In the genomic region with DNA sequence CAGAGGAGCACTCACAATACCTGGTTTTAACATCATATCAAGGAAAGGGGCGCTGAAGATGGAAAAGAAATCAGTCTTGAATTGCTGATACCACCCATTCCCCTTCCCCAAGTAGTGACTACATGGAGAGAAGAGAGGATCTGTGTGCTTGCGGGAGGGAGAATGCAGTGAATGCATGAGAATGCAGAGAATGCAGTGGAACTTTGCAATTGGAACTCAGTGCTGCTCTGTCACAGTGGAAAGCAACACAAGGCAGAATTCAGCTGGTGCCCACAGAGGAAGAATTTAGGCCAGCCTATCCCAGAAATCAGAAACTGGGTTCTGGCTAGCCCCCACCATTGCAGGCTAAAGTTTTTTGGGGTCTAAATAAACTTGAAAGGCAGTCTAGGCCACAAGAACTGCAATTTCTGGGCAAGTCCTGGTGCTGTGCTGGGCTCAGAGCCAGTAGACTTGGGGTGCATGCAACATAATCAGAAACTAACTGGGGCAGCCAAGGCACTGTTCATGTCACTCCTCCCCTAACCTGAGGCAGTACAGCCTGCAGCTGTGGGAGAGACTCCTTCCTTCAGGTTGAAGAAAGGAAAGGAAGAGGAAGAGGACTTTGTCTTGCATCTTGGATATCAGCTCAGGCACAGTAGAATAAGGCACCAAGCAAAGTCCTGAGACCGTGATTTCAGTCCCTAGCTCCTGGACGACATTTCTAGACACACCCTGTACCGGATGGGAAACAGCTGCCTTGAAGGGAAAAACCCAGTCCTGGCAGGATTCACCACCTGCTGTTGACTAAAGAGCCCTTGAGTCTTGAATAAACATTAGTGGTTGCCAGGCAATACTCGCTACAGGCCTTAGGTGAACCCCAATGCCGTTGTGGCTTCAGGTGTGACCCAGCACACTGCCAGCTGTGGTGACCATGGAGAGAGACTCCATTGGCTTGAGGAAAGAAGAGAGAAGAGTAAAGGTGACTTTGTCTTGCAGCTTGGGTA, we compare ENCODE assay signal across 12 cellular contexts.
DNase-seq lines count a peak whose midpoint lies in the region; ATAC-seq and TF ChIP-seq lines count a peak whose summit lies in the region.
"Had no signal": no experiment of that assay in that cellular context is flagged by ENCODE, and none has a peak within 500 bp of the region (broad histone marks: within the 10 kb centered on the region; RNA-seq: fewer than 3 reads in every experiment).

No MANE protein-coding gene starts in this region.

- H3K4me3 ChIP-seq in heart left ventricle: no peak overlapping the region
- H3K4me3 ChIP-seq in upper lobe of left lung: no peak overlapping the region

- H3K4me1 ChIP-seq in heart left ventricle: peaks cover 0 to 6% (median 0%) of the 10 kb centered on the region in 12 donors
- H3K4me1 ChIP-seq in upper lobe of left lung: peaks cover 3 to 6% (median 5%) of the 10 kb centered on the region in 4 donors

- TF ChIP-seq POLR2A in heart left ventricle (IDR thresholded peaks at IDR 0.05): no peak
- TF ChIP-seq POLR2A in upper lobe of left lung (IDR thresholded peaks at IDR 0.05): no peak

- H3K4me3 Mint-ChIP-seq in activated T-helper 17 cell treated with anti-CD3 and anti-CD28 coated beads, Interleukin-2, amount 50 U/mL, for 72 hours: no peak overlapping the region
- H3K4me3 Mint-ChIP-seq: T-helper 2 cell treated with Interferon-gamma antibody and Interleukin-4, amounts not matched to agents 5 μg/mL and 100 μg/mL, for 36 hours had no signal

- no peaks in the 10 kb centered on the region for H3K27me3 Mint-ChIP-seq in activated T-helper 17 cell treated with anti-CD3 and anti-CD28 coated beads, Interleukin-2, amount 50 U/mL, for 72 hours

- no peak overlapping the region for H3K27ac Mint-ChIP-seq in activated T-helper 17 cell treated with anti-CD3 and anti-CD28 coated beads, Interleukin-2, amount 50 U/mL, for 72 hours
- H3K27ac Mint-ChIP-seq: T-helper 2 cell treated with Interferon-gamma antibody and Interleukin-4, amounts not matched to agents 5 μg/mL and 100 μg/mL, for 36 hours had no signal

- no peak for TF ChIP-seq CTCF in heart left ventricle (IDR thresholded peaks at IDR 0.05)
- no peak for TF ChIP-seq CTCF in upper lobe of left lung (IDR thresholded peaks at IDR 0.05)

- peaks cover 4% of the 10 kb centered on the region for H3K9me3 Mint-ChIP-seq in activated T-helper 17 cell treated with anti-CD3 and anti-CD28 coated beads, Interleukin-2, amount 50 U/mL, for 72 hours
- H3K9me3 Mint-ChIP-seq: T-helper 2 cell treated with Interferon-gamma antibody and Interleukin-4, amounts not matched to agents 5 μg/mL and 100 μg/mL, for 36 hours had no signal

- H3K36me3 ChIP-seq in heart left ventricle (no peaks in the 10 kb centered on the region), upper lobe of left lung (no peaks in the 10 kb centered on the region)

- ATAC-seq in heart left ventricle (peak; percentile 24 to 36 (median 34)), upper lobe of left lung (ENCODE audit: low FRiP score in 2 of 2) (peak; percentile 58 to 84)
- no peak for ATAC-seq in activated T-helper 17 cell treated with anti-CD3 and anti-CD28 coated beads, Interleukin-2, amount 50 U/mL, for 72 hours (replicated peaks)

- H3K27ac ChIP-seq in heart left ventricle (no peak overlapping the region), epithelial cell of prostate (no peak overlapping the region), upper lobe of left lung (no peak overlapping the region)

- peaks cover 0 to 20% (median 0%) of the 10 kb centered on the region in 12 donors for H3K9me3 ChIP-seq in heart left ventricle
- no peaks in the 10 kb centered on the region for H3K9me3 ChIP-seq in upper lobe of left lung

- WGBS in heart left ventricle, 4 donors: 49 to 64% (median 55%) methylated on average over 6 to 7 of the region's 7 CpGs
- WGBS in upper lobe of left lung, 2 donors: 50 to 56% methylated on average over 7 of the region's 7 CpGs

- DNase-seq in heart left ventricle (no peak), cardiac septum (ENCODE audit: low spot score) (no peak), NCI-H524 (lab: John Stamatoyannopoulos, UW) (peak; percentile 85 to 92), epithelial cell of prostate (ENCODE audit: low read depth, low spot score) (peak; percentile 57), upper lobe of left lung (peak in 1 of 2 donors; percentile 75)
- no peak for DNase-seq in activated naive CD4-positive, alpha-beta T cell treated with anti-CD3 and anti-CD28 coated beads, Interleukin-2, amount 50 U/mL, for 16 hours
- DNase-seq in activated CD4-positive, CD25-positive, alpha-beta regulatory T cell treated with anti-CD3 and anti-CD28 coated beads, Interleukin-2, amount 50 U/mL, for 72 hours: no peak
- DNase-seq: anterior cingulate cortex; HCEC 1CT; stimulated activated CD4-positive, alpha-beta T cell treated with anti-CD3 and anti-CD28 coated beads, Interleukin-2, amount 100 ng/mL, for 48 hours had no signal

- H3K27me3 ChIP-seq in heart left ventricle (no peaks in the 10 kb centered on the region), upper lobe of left lung (no peaks in the 10 kb centered on the region)

- intact Hi-C loops in heart left ventricle (cut with DNase I): no loop called here
- intact Hi-C loops in cardiac septum (cut with DNase I): no loop called here

- TF ChIP-seq EP300 in upper lobe of left lung (IDR thresholded peaks at IDR 0.05): peak in 1 of 4 donors; percentile 18

- no peaks in the 10 kb centered on the region for H3K36me3 Mint-ChIP-seq in activated T-helper 17 cell treated with anti-CD3 and anti-CD28 coated beads, Interleukin-2, amount 50 U/mL, for 72 hours (ENCODE audit: low read depth)

- H3K4me1 Mint-ChIP-seq in activated T-helper 17 cell treated with anti-CD3 and anti-CD28 coated beads, Interleukin-2, amount 50 U/mL, for 72 hours: peaks cover 3% of the 10 kb centered on the region

Comparison
In these comparisons a context has a peak if more than half of its experiments do, and no peak if none do; other contexts are left out.
1. DNase-seq: peak in NCI-H524 (2 of 2) and epithelial cell of prostate (single experiment); none in heart left ventricle (0 of 5), cardiac septum (single experiment), activated naive CD4-positive, alpha-beta T cell treated with anti-CD3 and anti-CD28 coated beads, Interleukin-2, amount 50 U/mL, for 16 hours (single experiment) and activated CD4-positive, CD25-positive, alpha-beta regulatory T cell treated with anti-CD3 and anti-CD28 coated beads, Interleukin-2, amount 50 U/mL, for 72 hours (single experiment).